Comparison of ENCODE assay signal across 9 cellular contexts in the genomic region with DNA sequence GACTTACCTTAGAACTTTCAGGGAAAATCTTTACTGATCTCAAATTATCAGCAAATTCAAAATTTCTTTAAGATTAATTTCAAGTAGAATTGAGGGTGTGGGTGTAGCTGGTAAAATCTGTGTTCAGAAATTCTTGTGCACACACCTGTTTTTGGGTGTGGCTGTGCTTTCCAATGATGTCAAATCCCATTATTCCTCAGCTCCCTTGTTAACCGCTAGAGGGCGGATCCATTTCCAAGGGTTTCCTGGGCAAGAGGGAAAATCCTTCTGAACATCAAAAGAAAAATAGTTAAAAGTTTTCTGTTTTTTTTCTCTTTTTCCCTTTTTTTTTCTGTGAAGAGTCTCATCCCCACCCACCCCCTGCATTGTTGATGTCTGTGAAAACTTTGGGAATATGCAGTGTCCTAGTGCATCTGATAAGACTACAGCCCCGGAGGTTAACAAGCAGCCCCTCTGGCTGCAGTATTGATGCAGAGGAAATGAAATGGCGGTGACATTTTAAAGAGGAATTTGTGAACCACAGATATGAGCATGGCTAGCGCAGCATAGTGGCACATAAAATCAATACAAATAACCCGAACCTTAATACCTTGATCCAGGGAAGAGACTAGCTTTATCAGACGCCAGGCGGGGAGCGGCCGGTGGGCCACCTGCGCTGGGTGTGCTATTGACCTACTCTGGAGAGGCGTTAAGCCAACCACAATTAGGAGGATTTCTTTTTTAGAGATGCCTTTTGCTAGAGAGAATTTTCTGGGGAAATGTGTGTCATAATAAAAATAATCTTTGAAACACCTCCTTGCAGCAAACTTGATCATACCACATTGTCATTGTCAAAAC.
DNase-seq lines count a peak whose midpoint lies in the region; FAIRE-seq and TF ChIP-seq lines count a peak whose summit lies in the region.
"Had no signal": no experiment of that assay in that cellular context is flagged by ENCODE, and none has a peak within 500 bp of the region (broad histone marks: within the 10 kb centered on the region; RNA-seq: fewer than 3 reads in every experiment).

No MANE protein-coding gene starts in this region.

- no peak overlapping the region for H3K4me3 ChIP-seq in bronchial epithelial cell (ENCODE audit: low read depth, low read length)
- no peak overlapping the region for H3K4me3 ChIP-seq in MG63

- no peak for FAIRE-seq in bronchial epithelial cell (lab: Jason Lieb, UNC)

- no peaks in the 10 kb centered on the region for H3K9me3 Mint-ChIP-seq in T-helper 2 cell treated with Interferon-gamma antibody and Interleukin-4, amounts not matched to agents 5 μg/mL and 100 μg/mL, for 36 hours
- H3K9me3 Mint-ChIP-seq: memory B cell had no signal

- H3K27me3 ChIP-seq in bronchial epithelial cell (ENCODE audit: control insufficient read depth, insufficient read depth, low read length) (no peaks in the 10 kb centered on the region), MG63 (no peaks in the 10 kb centered on the region)

- H3K27ac Mint-ChIP-seq in T-helper 2 cell treated with Interferon-gamma antibody and Interleukin-4, amounts not matched to agents 5 μg/mL and 100 μg/mL, for 36 hours, result no peak overlapping the region
- H3K27ac Mint-ChIP-seq: memory B cell had no signal

- TF ChIP-seq CTCF in bronchial epithelial cell (IDR thresholded peaks at IDR 0.05; ENCODE audit: insufficient read depth, low read length, severe bottlenecking), result peak; percentile 62

- peak; percentile 78 for DNase-seq in DMS153 (lab: John Stamatoyannopoulos, UW)
- DNase-seq in NCI-H1092 treated with DMSO at 0.1 percent for 48 hours (lab: John Stamatoyannopoulos, UW), result peak; percentile 43
- peak; percentile 61 for DNase-seq in bronchial epithelial cell (ENCODE audit: low read depth)
- peak; percentile 44 for DNase-seq in myocyte (ENCODE audit: low read depth)
- no peak for DNase-seq in T-helper 2 cell treated with Interferon-gamma antibody and Interleukin-4, amounts not matched to agents 5 μg/mL and 100 μg/mL, for 36 hours (ENCODE audit: low spot score)
- no peak for DNase-seq in occipital lobe (lab: John Stamatoyannopoulos, UW)
- no peak for DNase-seq in SW 1271 (lab: John Stamatoyannopoulos, UW)
- no peak for DNase-seq in MG63

- H3K36me3 ChIP-seq in bronchial epithelial cell (ENCODE audit: control insufficient read depth, insufficient read depth, low read length) (no peaks in the 10 kb centered on the region), MG63 (no peaks in the 10 kb centered on the region)

- no peaks in the 10 kb centered on the region for H3K4me1 Mint-ChIP-seq in T-helper 2 cell treated with Interferon-gamma antibody and Interleukin-4, amounts not matched to agents 5 μg/mL and 100 μg/mL, for 36 hours (ENCODE audit: low read depth)
- H3K4me1 Mint-ChIP-seq: memory B cell had no signal

- no peak overlapping the region for H3K4me3 Mint-ChIP-seq in T-helper 2 cell treated with Interferon-gamma antibody and Interleukin-4, amounts not matched to agents 5 μg/mL and 100 μg/mL, for 36 hours
- H3K4me3 Mint-ChIP-seq: memory B cell had no signal

- no peaks in the 10 kb centered on the region for H3K27me3 Mint-ChIP-seq in T-helper 2 cell treated with Interferon-gamma antibody and Interleukin-4, amounts not matched to agents 5 μg/mL and 100 μg/mL, for 36 hours (ENCODE audit: low read depth)
- H3K27me3 Mint-ChIP-seq: memory B cell had no signal

- no peaks in the 10 kb centered on the region for H3K9me3 ChIP-seq in MG63

- H3K36me3 Mint-ChIP-seq in T-helper 2 cell treated with Interferon-gamma antibody and Interleukin-4, amounts not matched to agents 5 μg/mL and 100 μg/mL, for 36 hours (ENCODE audit: low read depth), result no peaks in the 10 kb centered on the region
- H3K36me3 Mint-ChIP-seq: memory B cell had no signal

Comparison
In these comparisons a context has a peak if more than half of its experiments do, and no peak if none do; other contexts are left out.
1. DNase-seq: peak in DMS153 (single experiment), NCI-H1092 treated with DMSO at 0.1 percent for 48 hours (single experiment), bronchial epithelial cell (single experiment) and myocyte (single experiment); none in T-helper 2 cell treated with Interferon-gamma antibody and Interleukin-4, amounts not matched to agents 5 μg/mL and 100 μg/mL, for 36 hours (single experiment), occipital lobe (single experiment), SW 1271 (0 of 2) and MG63 (single experiment).